22 cellular contexts compared by ENCODE assay signal in the genomic region with DNA sequence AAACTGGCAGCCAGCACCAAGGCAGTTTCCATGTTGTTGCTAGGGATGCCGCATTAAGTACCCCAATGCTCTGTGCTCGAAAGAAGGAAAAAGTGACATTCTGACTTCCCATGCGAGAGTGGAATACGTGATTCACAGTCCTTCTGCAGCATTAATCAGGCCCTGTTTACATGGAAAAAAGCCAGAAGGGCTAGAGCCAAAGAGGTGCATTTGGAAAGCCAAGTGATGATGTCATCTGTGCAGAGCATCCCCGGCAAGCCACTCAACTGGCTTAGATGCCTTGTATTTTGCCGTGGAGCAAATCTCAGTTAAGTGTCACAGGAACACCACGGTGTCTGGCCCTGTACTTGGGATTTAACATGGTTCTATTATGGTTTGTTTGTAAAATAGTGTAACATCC.
A peak's percentile ranks its signal among the peaks of the same experiment; 100 is the strongest.
DNase-seq lines count a peak whose midpoint lies in the region; ATAC-seq and TF ChIP-seq lines count a peak whose summit lies in the region.
"Had no signal": no experiment of that assay in that cellular context is flagged by ENCODE, and none has a peak within 500 bp of the region (broad histone marks: within the 10 kb centered on the region; RNA-seq: fewer than 3 reads in every experiment).

No MANE protein-coding gene starts in this region.

- no peaks in the 10 kb centered on the region for H3K36me3 Mint-ChIP-seq in activated naive CD8-positive, alpha-beta T cell treated with anti-CD3 and anti-CD28 coated beads, Interleukin-2, amount 50 U/mL, for 24 hours (ENCODE audit: low read depth)
- H3K36me3 Mint-ChIP-seq in activated naive CD8-positive, alpha-beta T cell treated with anti-CD3 and anti-CD28 coated beads for 36 hours = no peaks in the 10 kb centered on the region

- TF ChIP-seq CTCF in SK-N-SH (IDR thresholded peaks at IDR 0.05) (no peak), retinal pigment epithelial cell (conservative IDR thresholded peaks at IDR 0.05; ENCODE audit: low read depth, low read length) (no peak)

- H3K36me3 ChIP-seq in SK-N-SH (replicated peaks in 1 of 2; ENCODE audit: control insufficient read depth in 1 of 2, insufficient read depth in 2 of 2, low read length in 1 of 2) = no peaks in the 10 kb centered on the region
- H3K36me3 ChIP-seq: HAP-1, prostate gland, spleen had no signal

- H3K4me3 ChIP-seq in SK-N-SH (ENCODE audit: low read depth in 2 of 2, low read length in 1 of 2) = no peak overlapping the region
- no peak overlapping the region for H3K4me3 ChIP-seq in retinal pigment epithelial cell (ENCODE audit: low read length)
- H3K4me3 ChIP-seq: HAP-1, prostate gland, spleen had no signal

- peak overlapping the region; percentile 87 for H3K27ac Mint-ChIP-seq in activated naive CD8-positive, alpha-beta T cell treated with anti-CD3 and anti-CD28 coated beads, Interleukin-2, amount 50 U/mL, for 24 hours
- H3K27ac Mint-ChIP-seq in activated naive CD8-positive, alpha-beta T cell treated with anti-CD3 and anti-CD28 coated beads for 36 hours = no peak overlapping the region
- H3K27ac Mint-ChIP-seq: activated naive CD4-positive, alpha-beta T cell treated with anti-CD3 and anti-CD28 coated beads, Interleukin-2, amount 10 ng/mL, durations not matched to agents 7 days and 5 days; nephron progenitor cell had no signal

- H3K4me3 Mint-ChIP-seq in activated naive CD8-positive, alpha-beta T cell treated with anti-CD3 and anti-CD28 coated beads, Interleukin-2, amount 50 U/mL, for 24 hours = no peak overlapping the region
- H3K4me3 Mint-ChIP-seq in activated naive CD8-positive, alpha-beta T cell treated with anti-CD3 and anti-CD28 coated beads for 36 hours = no peak overlapping the region
- H3K4me3 Mint-ChIP-seq: activated naive CD4-positive, alpha-beta T cell treated with anti-CD3 and anti-CD28 coated beads, Interleukin-2, amount 10 ng/mL, durations not matched to agents 7 days and 5 days; nephron progenitor cell had no signal

- H3K79me2 ChIP-seq in SK-N-SH (ENCODE audit: insufficient read depth) = no peaks in the 10 kb centered on the region

- peaks cover 0 to 5% of the 10 kb centered on the region in 2 experiments; a peak in 1 of 4 replicates for H3K4me1 ChIP-seq in SK-N-SH (ENCODE audit: control insufficient read depth in 1 of 2, insufficient read depth in 2 of 2, low read depth in 1 of 2, low read length in 1 of 2)
- H3K4me1 ChIP-seq: HAP-1, prostate gland, spleen had no signal

- no peak overlapping the region for H3K4me2 ChIP-seq in SK-N-SH

- peaks cover 50% of the 10 kb centered on the region for H3K4me1 Mint-ChIP-seq in activated naive CD8-positive, alpha-beta T cell treated with anti-CD3 and anti-CD28 coated beads, Interleukin-2, amount 50 U/mL, for 24 hours
- H3K4me1 Mint-ChIP-seq in activated naive CD8-positive, alpha-beta T cell treated with anti-CD3 and anti-CD28 coated beads for 36 hours = peaks cover 24% of the 10 kb centered on the region
- H3K4me1 Mint-ChIP-seq: nephron progenitor cell had no signal

- 30% methylated on average over 7 of the region's 7 CpGs for WGBS in SK-N-SH (ENCODE audit: low lambda C conversion rate)

- no peaks in the 10 kb centered on the region; the same call in 1 of the 2 replicates for H3K9me2 ChIP-seq in SK-N-SH

- CTCF ChIA-PET in SK-N-SH (lab: Yijun Ruan, JAX) = no interaction called here

- H3F3A ChIP-seq in SK-N-SH (replicated peaks; ENCODE audit: insufficient read depth) = no peaks in the 10 kb centered on the region

- DNase-seq in activated naive CD8-positive, alpha-beta T cell treated with anti-CD3 and anti-CD28 coated beads, Interleukin-2, amount 50 U/mL, for 24 hours = no peak
- no peak for DNase-seq in activated naive CD8-positive, alpha-beta T cell treated with anti-CD3 and anti-CD28 coated beads for 36 hours
- no peak for DNase-seq in SK-N-SH
- DNase-seq in cerebellum (ENCODE audit: low spot score) = peak; percentile 24
- peak; percentile 7 for DNase-seq in retinal pigment epithelial cell (ENCODE audit: low read depth)
- no peak for DNase-seq in iPS-NIHi7 (ENCODE audit: extremely low spot score)
- DNase-seq: activated CD4-positive, alpha-beta T cell treated with anti-CD3 and anti-CD28 coated beads, Interleukin-2, amount 50 U/mL, for 4 hours; activated naive CD4-positive, alpha-beta T cell treated with anti-CD3 and anti-CD28 coated beads, Interleukin-2, amount 10 ng/mL, durations not matched to agents 7 days and 5 days; C1 segment of cervical spinal cord; cortex of kidney; hypothalamus; left cardiac atrium; midbrain; NCI-H2029; nephron progenitor cell; spleen; SW 1271 had no signal

- H2AFZ ChIP-seq in SK-N-SH (ENCODE audit: low read depth) = no peak overlapping the region

- TF ChIP-seq EP300 in SK-N-SH (IDR thresholded peaks at IDR 0.05; ENCODE audit: borderline replicate concordance in 1 of 2, low read depth in 1 of 2, low read length in 1 of 2) = no peak

- H3K9me3 ChIP-seq in SK-N-SH = no peaks in the 10 kb centered on the region
- H3K9me3 ChIP-seq: HAP-1, prostate gland, spleen had no signal

- H3K27me3 ChIP-seq in SK-N-SH (ENCODE audit: insufficient read depth) = no peaks in the 10 kb centered on the region; the same call in 1 of the 2 replicates

- H3K27ac ChIP-seq in SK-N-SH (ENCODE audit: low read depth in 2 of 2, low read length in 1 of 2) = no peak overlapping the region
- H3K27ac ChIP-seq: prostate gland, spleen, VCaP had no signal

- H4K20me1 ChIP-seq in SK-N-SH (ENCODE audit: insufficient read depth) = no peaks in the 10 kb centered on the region

- POLR2A ChIA-PET in SK-N-SH (lab: Yijun Ruan, JAX) = no interaction called here

- H3K9me3 Mint-ChIP-seq in activated naive CD8-positive, alpha-beta T cell treated with anti-CD3 and anti-CD28 coated beads, Interleukin-2, amount 50 U/mL, for 24 hours = peaks cover 5% of the 10 kb centered on the region
- peaks cover 2% of the 10 kb centered on the region for H3K9me3 Mint-ChIP-seq in activated naive CD8-positive, alpha-beta T cell treated with anti-CD3 and anti-CD28 coated beads for 36 hours
- H3K9me3 Mint-ChIP-seq: activated naive CD4-positive, alpha-beta T cell treated with anti-CD3 and anti-CD28 coated beads, Interleukin-2, amount 10 ng/mL, durations not matched to agents 7 days and 5 days; nephron progenitor cell had no signal

- TF ChIP-seq RAD21 in SK-N-SH (IDR thresholded peaks at IDR 0.05; ENCODE audit: low read length) = no peak

- H3K27me3 Mint-ChIP-seq in activated naive CD8-positive, alpha-beta T cell treated with anti-CD3 and anti-CD28 coated beads, Interleukin-2, amount 50 U/mL, for 24 hours = no peaks in the 10 kb centered on the region
- no peaks in the 10 kb centered on the region for H3K27me3 Mint-ChIP-seq in activated naive CD8-positive, alpha-beta T cell treated with anti-CD3 and anti-CD28 coated beads for 36 hours

- no peak overlapping the region for H3K9ac ChIP-seq in SK-N-SH

- ATAC-seq in activated naive CD8-positive, alpha-beta T cell treated with anti-CD3 and anti-CD28 coated beads, Interleukin-2, amount 50 U/mL, for 24 hours = peak; percentile 20
- no peak for ATAC-seq in HG03565 (IDR thresholded peaks at IDR 0.05; ENCODE audit: unreplicated experiment)
- no peak for ATAC-seq in GM19463 (IDR thresholded peaks at IDR 0.05; ENCODE audit: unreplicated experiment)

TF ChIP-seq in SK-N-SH, 30 proteins besides CTCF, POLR2A, EP300 and RAD21:
- TF ChIP-seq, protein P1, sequence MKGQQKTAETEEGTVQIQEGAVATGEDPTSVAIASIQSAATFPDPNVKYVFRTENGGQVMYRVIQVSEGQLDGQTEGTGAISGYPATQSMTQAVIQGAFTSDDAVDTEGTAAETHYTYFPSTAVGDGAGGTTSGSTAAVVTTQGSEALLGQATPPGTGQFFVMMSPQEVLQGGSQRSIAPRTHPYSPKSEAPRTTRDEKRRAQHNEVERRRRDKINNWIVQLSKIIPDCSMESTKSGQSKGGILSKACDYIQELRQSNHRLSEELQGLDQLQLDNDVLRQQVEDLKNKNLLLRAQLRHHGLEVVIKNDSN (IDR thresholded peaks at IDR 0.05; ENCODE audit: borderline replicate concordance, low read depth) = no peak
- TF ChIP-seq, protein P2, sequence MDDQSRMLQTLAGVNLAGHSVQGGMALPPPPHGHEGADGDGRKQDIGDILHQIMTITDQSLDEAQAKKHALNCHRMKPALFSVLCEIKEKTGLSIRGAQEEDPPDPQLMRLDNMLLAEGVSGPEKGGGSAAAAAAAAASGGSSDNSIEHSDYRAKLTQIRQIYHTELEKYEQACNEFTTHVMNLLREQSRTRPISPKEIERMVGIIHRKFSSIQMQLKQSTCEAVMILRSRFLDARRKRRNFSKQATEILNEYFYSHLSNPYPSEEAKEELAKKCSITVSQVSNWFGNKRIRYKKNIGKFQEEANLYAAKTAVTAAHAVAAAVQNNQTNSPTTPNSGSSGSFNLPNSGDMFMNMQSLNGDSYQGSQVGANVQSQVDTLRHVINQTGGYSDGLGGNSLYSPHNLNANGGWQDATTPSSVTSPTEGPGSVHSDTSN (IDR thresholded peaks at IDR 0.05) = 0 out of 2 replicates have a peak, but pooled peaks have one; percentile 5
- TF ChIP-seq FOXJ3 (CRISPR knock-in tag; IDR thresholded peaks at IDR 0.05) = no peak
- no peak for TF ChIP-seq MXI1 (IDR thresholded peaks at IDR 0.05; ENCODE audit: low read depth, low read length)

Comparison
In these comparisons a context has a peak if more than half of its experiments do, and no peak if none do; other contexts are left out.
1. DNase-seq: peak in cerebellum (single experiment) and retinal pigment epithelial cell (single experiment); none in activated naive CD8-positive, alpha-beta T cell treated with anti-CD3 and anti-CD28 coated beads, Interleukin-2, amount 50 U/mL, for 24 hours (single experiment), activated naive CD8-positive, alpha-beta T cell treated with anti-CD3 and anti-CD28 coated beads for 36 hours (single experiment), SK-N-SH (single experiment) and iPS-NIHi7 (single experiment).